11 cellular contexts compared by ENCODE assay signal in genomic region chr22:41203118-41203517, GRCh38. TPM values are rescaled to one million over a fixed set of nuclear protein-coding genes. Genes with fewer than 3 reads are reported as not detected.
"Had no signal": no experiment of that assay in that cellular context is flagged by ENCODE, and none has a peak within 500 bp of the region (broad histone marks: within the 10 kb centered on the region; RNA-seq: fewer than 3 reads in every experiment).

No MANE protein-coding gene starts in this region.

- H3K9me3 ChIP-seq: HAP-1 had no signal

- H3K27ac ChIP-seq: GM23248, HL-60, KMS-11 had no signal

- DNase-seq: GM23248, GOT3, H7, IMR-90, KBM-7 had no signal

- H3K4me3 ChIP-seq: GM23248, HAP-1 had no signal

- ATAC-seq: HCT116 had no signal

RNA-seq across cellular contexts. Expression of gene CHADL, which starts 37.6 kb away (rescaled TPM):
- total RNA-seq: H4, H7, HT1080 had no signal
